27 cellular contexts compared by ENCODE assay signal in genomic region chr12:10739157-10740118, GRCh38. TPM values are rescaled to one million over a fixed set of nuclear protein-coding genes. Genes with fewer than 3 reads are reported as not detected.
DNase-seq lines count a peak whose midpoint lies in the region; ATAC-seq, FAIRE-seq and TF ChIP-seq lines count a peak whose summit lies in the region.
"Had no signal": no experiment of that assay in that cellular context is flagged by ENCODE, and none has a peak within 500 bp of the region (broad histone marks: within the 10 kb centered on the region; RNA-seq: fewer than 3 reads in every experiment).

No MANE protein-coding gene starts in this region.

- H3K4me1 Mint-ChIP-seq in activated CD4-positive, alpha-beta T cell treated with anti-CD3 and anti-CD28 coated beads for 36 hours, result peaks cover 5% of the 10 kb centered on the region
- H3K4me1 Mint-ChIP-seq in stimulated activated memory B cell treated with anti-CD40 and anti-IgM and Interleukin-4, amounts not matched to agents 10 μg/mL and 1 μg/mL and 100 μg/mL, for 72 hours, result no peaks in the 10 kb centered on the region

- CTCF ChIA-PET in activated CD4-positive, alpha-beta T cell treated with anti-CD3 and anti-CD28 coated beads for 36 hours (lab: Charles Lee), result interaction anchor here (1.7 kb wide), 1 partner anchor 10 kb away, joined by 9 read pairs; no protein-coding TSS in a partner anchor

- no peak for FAIRE-seq in RCC 7860 (lab: Jason Lieb, UNC)
- FAIRE-seq: A204.1, frontal cortex, GM18507, islet of Langerhans had no signal

- H3K27me3 Mint-ChIP-seq in activated CD4-positive, alpha-beta T cell treated with anti-CD3 and anti-CD28 coated beads for 36 hours, result peaks cover 13% of the 10 kb centered on the region
- no peaks in the 10 kb centered on the region for H3K27me3 Mint-ChIP-seq in stimulated activated memory B cell treated with anti-CD40 and anti-IgM and Interleukin-4, amounts not matched to agents 10 μg/mL and 1 μg/mL and 100 μg/mL, for 72 hours

- peak; percentile 16 for ATAC-seq in activated CD4-positive, alpha-beta T cell treated with anti-CD3 and anti-CD28 coated beads for 36 hours
- ATAC-seq in foreskin keratinocyte (peak; percentile 47), GM21576 (IDR thresholded peaks at IDR 0.05; ENCODE audit: unreplicated experiment) (no peak), GM18870 (IDR thresholded peaks at IDR 0.05; ENCODE audit: unreplicated experiment) (no peak)
- no peak for ATAC-seq in stimulated activated memory B cell treated with anti-CD40 and anti-IgM and Interleukin-4, amounts not matched to agents 10 μg/mL and 1 μg/mL and 100 μg/mL, for 72 hours

- intact Hi-C loops in activated CD4-positive, alpha-beta T cell treated with anti-CD3 and anti-CD28 coated beads for 36 hours (cut with DNase I, micrococcal nuclease), result no loop called here

- no peaks in the 10 kb centered on the region for H3K36me3 Mint-ChIP-seq in activated CD4-positive, alpha-beta T cell treated with anti-CD3 and anti-CD28 coated beads for 36 hours (ENCODE audit: low read depth)
- H3K36me3 Mint-ChIP-seq in stimulated activated memory B cell treated with anti-CD40 and anti-IgM and Interleukin-4, amounts not matched to agents 10 μg/mL and 1 μg/mL and 100 μg/mL, for 72 hours, result no peaks in the 10 kb centered on the region
- H3K36me3 Mint-ChIP-seq: activated naive CD8-positive, alpha-beta T cell treated with anti-CD3 and anti-CD28 coated beads for 36 hours had no signal

- no peak overlapping the region for H3K27ac ChIP-seq in foreskin keratinocyte
- H3K27ac ChIP-seq in caudate nucleus (ENCODE audit: low read depth, low read length), result no peak overlapping the region
- H3K27ac ChIP-seq: neutrophil, RWPE1, skin epidermis, VCaP had no signal

- POLR2A ChIA-PET in activated CD4-positive, alpha-beta T cell treated with anti-CD3 and anti-CD28 coated beads for 36 hours (lab: Charles Lee), result no interaction called here

- no peak for TF ChIP-seq CTCF in foreskin keratinocyte (conservative IDR thresholded peaks at IDR 0.05)

- DNase-seq in activated CD4-positive, alpha-beta T cell treated with anti-CD3 and anti-CD28 coated beads for 36 hours, result no peak
- DNase-seq in activated CD4-positive, alpha-beta T cell treated with anti-CD3 and anti-CD28 coated beads for 48 hours, result no peak
- DNase-seq in RCC 7860 (ENCODE audit: low spot score) (peak; percentile 17), foreskin keratinocyte (no peak), caudate nucleus (lab: John Stamatoyannopoulos, UW) (no peak)
- DNase-seq: activated CD4-positive, alpha-beta T cell treated with anti-CD3 and anti-CD28 coated beads, Interleukin-2, amount 50 U/mL, for 4 hours; activated CD8-positive, alpha-beta memory T cell treated with anti-CD3 and anti-CD28 coated beads, Interleukin-2, amount 50 U/mL, for 4 hours; activated naive CD8-positive, alpha-beta T cell treated with anti-CD3 and anti-CD28 coated beads for 36 hours; COR-L47; HCEC 1CT; hypothalamus; Karpas-422; NCI-H510A treated with DMSO at 0.1 percent for 48 hours; SK-N-SH; stimulated activated naive CD8-positive, alpha-beta T cell treated with anti-CD3 and anti-CD28 coated beads, Interleukin-15, Interleukin-2, amounts not matched to agents 100 U/mL and 50 U/mL, for 24 hours had no signal

- H3K9me3 Mint-ChIP-seq in activated CD4-positive, alpha-beta T cell treated with anti-CD3 and anti-CD28 coated beads for 36 hours (ENCODE audit: low read depth), result no peaks in the 10 kb centered on the region
- no peaks in the 10 kb centered on the region for H3K9me3 Mint-ChIP-seq in stimulated activated memory B cell treated with anti-CD40 and anti-IgM and Interleukin-4, amounts not matched to agents 10 μg/mL and 1 μg/mL and 100 μg/mL, for 72 hours
- H3K9me3 Mint-ChIP-seq: activated T-helper 2 cell treated with anti-CD3 and anti-CD28 coated beads, Interferon-gamma antibody, Interleukin-2, Interleukin-4, amounts not matched to agents 10 μg/mL and 5 μg/mL and 100 μg/mL, durations not matched to agents 14 hours and 24 hours and 36 hours had no signal

- no peaks in the 10 kb centered on the region for H3K27me3 ChIP-seq in foreskin keratinocyte
- H3K27me3 ChIP-seq: neutrophil had no signal

- H3K27ac Mint-ChIP-seq in activated CD4-positive, alpha-beta T cell treated with anti-CD3 and anti-CD28 coated beads for 36 hours, result no peak overlapping the region
- H3K27ac Mint-ChIP-seq in stimulated activated memory B cell treated with anti-CD40 and anti-IgM and Interleukin-4, amounts not matched to agents 10 μg/mL and 1 μg/mL and 100 μg/mL, for 72 hours, result no peak overlapping the region
- H3K27ac Mint-ChIP-seq: activated naive CD8-positive, alpha-beta T cell treated with anti-CD3 and anti-CD28 coated beads for 36 hours; activated T-helper 2 cell treated with anti-CD3 and anti-CD28 coated beads, Interferon-gamma antibody, Interleukin-2, Interleukin-4, amounts not matched to agents 10 μg/mL and 5 μg/mL and 100 μg/mL, durations not matched to agents 14 hours and 24 hours and 36 hours had no signal

- H3K4me1 ChIP-seq in foreskin keratinocyte, result peaks cover 12% of the 10 kb centered on the region

- H3K4me3 Mint-ChIP-seq in activated CD4-positive, alpha-beta T cell treated with anti-CD3 and anti-CD28 coated beads for 36 hours, result no peak overlapping the region
- H3K4me3 Mint-ChIP-seq in stimulated activated memory B cell treated with anti-CD40 and anti-IgM and Interleukin-4, amounts not matched to agents 10 μg/mL and 1 μg/mL and 100 μg/mL, for 72 hours, result no peak overlapping the region
- H3K4me3 Mint-ChIP-seq: activated naive CD8-positive, alpha-beta T cell treated with anti-CD3 and anti-CD28 coated beads for 36 hours had no signal

RNA-seq across cellular contexts. Expression of gene YBX3, which starts 16.3 kb away (rescaled TPM):
- 100 to 1,000 TPM; 157 to 175 TPM for total RNA-seq in activated CD4-positive, alpha-beta T cell treated with anti-CD3 and anti-CD28 coated beads for 36 hours
- total RNA-seq in foreskin keratinocyte, result 301 and 323 TPM in 2 replicates
- polyA plus RNA-seq in foreskin keratinocyte, result 292 and 316 TPM in 2 replicates

Comparison
In these comparisons a context has a peak if more than half of its experiments do, and no peak if none do; other contexts are left out.
1. ATAC-seq: peak in activated CD4-positive, alpha-beta T cell treated with anti-CD3 and anti-CD28 coated beads for 36 hours (single experiment) and foreskin keratinocyte (single experiment); none in GM21576 (single experiment), stimulated activated memory B cell treated with anti-CD40 and anti-IgM and Interleukin-4, amounts not matched to agents 10 μg/mL and 1 μg/mL and 100 μg/mL, for 72 hours (single experiment) and GM18870 (single experiment).